In genomic region chr2:173966274-173967098, GRCh38 we compare ENCODE assay signal across 8 cellular contexts. TPM values are rescaled to one million over a fixed set of nuclear protein-coding genes. Genes with fewer than 3 reads are reported as not detected.
DNase-seq lines count a peak whose midpoint lies in the region; ATAC-seq and TF ChIP-seq lines count a peak whose summit lies in the region.

No MANE protein-coding gene starts in this region.

- H3K27ac ChIP-seq in Peyer's patch (peak overlapping the region; percentile 99 to 100 (median 100)), esophagus muscularis mucosa (replicated peaks in 1 of 4) (peak overlapping the region; percentile 100), psoas muscle (peak overlapping the region; percentile 100)

- H3K4me1 ChIP-seq in Peyer's patch = peaks cover 0 to 27% (median 0%) of the 10 kb centered on the region in 4 donors
- peaks cover 23 to 26% (median 25%) of the 10 kb centered on the region in 4 donors for H3K4me1 ChIP-seq in esophagus muscularis mucosa
- H3K4me1 ChIP-seq in psoas muscle = peaks cover 29% of the 10 kb centered on the region

- no peak for TF ChIP-seq EP300 in esophagus muscularis mucosa (IDR thresholded peaks at IDR 0.05)

- intact Hi-C loops in esophagus muscularis mucosa (cut with DNase I) = loop anchor here (5.0 to 10.0 kb wide), 2 partner anchors 48 to 76 kb away; no protein-coding TSS in a partner anchor
- intact Hi-C loops in psoas muscle (cut with DNase I) = loop anchor here (5.0 kb wide), 2 partner anchors 36 to 71 kb away; no protein-coding TSS in a partner anchor

- no peaks in the 10 kb centered on the region for H3K27me3 ChIP-seq in Peyer's patch
- no peaks in the 10 kb centered on the region for H3K27me3 ChIP-seq in esophagus muscularis mucosa
- no peaks in the 10 kb centered on the region for H3K27me3 ChIP-seq in psoas muscle (ENCODE audit: insufficient read depth in 3 of 3, low read length in 2 of 3)

- peak; percentile 19 for DNase-seq in G401 (ENCODE audit: low spot score)
- no peak for DNase-seq in Peyer's patch
- DNase-seq in esophagus muscularis mucosa (ENCODE audit: extremely low spot score) = no peak
- no peak for DNase-seq in psoas muscle
- no peak for DNase-seq in occipital lobe (lab: John Stamatoyannopoulos, UW)
- DNase-seq in NCI-H510A (lab: John Stamatoyannopoulos, UW) = no peak

- ATAC-seq in psoas muscle = no peak
- no peak for ATAC-seq in GM21367 (IDR thresholded peaks at IDR 0.05; ENCODE audit: unreplicated experiment)
- no peak for ATAC-seq in GM21528 (IDR thresholded peaks at IDR 0.05; ENCODE audit: low FRiP score, unreplicated experiment)

- 46% methylated on average over 8 of the region's 8 CpGs for WGBS in esophagus muscularis mucosa
- 43 to 47% (median 45%) methylated on average over 8 of the region's 8 CpGs for WGBS in psoas muscle, 3 donors

- TF ChIP-seq POLR2A in Peyer's patch (IDR thresholded peaks at IDR 0.05) = no peak
- TF ChIP-seq POLR2A in esophagus muscularis mucosa (IDR thresholded peaks at IDR 0.05; ENCODE audit: low read depth) = no peak

- no peaks in the 10 kb centered on the region for H3K9me3 ChIP-seq in Peyer's patch
- H3K9me3 ChIP-seq in esophagus muscularis mucosa = peaks cover 0 to under 1% (median 0%) of the 10 kb centered on the region in 4 donors
- no peaks in the 10 kb centered on the region for H3K9me3 ChIP-seq in psoas muscle

- in situ Hi-C loops in G401 (cut with HindIII; ENCODE audit: low sequenced_read_pairs) = no loop called here

- H3K4me3 ChIP-seq in Peyer's patch = peak overlapping the region; percentile 87 to 99 (median 93)
- peak overlapping the region; percentile 98 to 100 (median 99) for H3K4me3 ChIP-seq in esophagus muscularis mucosa
- H3K4me3 ChIP-seq in psoas muscle = peak overlapping the region; percentile 96

- no peaks in the 10 kb centered on the region for H3K36me3 ChIP-seq in Peyer's patch
- H3K36me3 ChIP-seq in esophagus muscularis mucosa = no peaks in the 10 kb centered on the region
- H3K36me3 ChIP-seq in psoas muscle (ENCODE audit: insufficient read depth in 1 of 2, low read depth in 1 of 2) = no peaks in the 10 kb centered on the region

- no peak for TF ChIP-seq CTCF in Peyer's patch (IDR thresholded peaks at IDR 0.05)
- no peak for TF ChIP-seq CTCF in esophagus muscularis mucosa (IDR thresholded peaks at IDR 0.05)
- no peak for TF ChIP-seq CTCF in psoas muscle (IDR thresholded peaks at IDR 0.05)

RNA-seq across cellular contexts. Expression of gene SP3, which starts 1.3 kb away (rescaled TPM):
- total RNA-seq in G401 (2014; rRNA removed; shearing (Covaris generic)) = 88.2 and 108 TPM in 2 replicates
- total RNA-seq in Peyer's patch (100 to 1,000 TPM in 1 of 4 donors, 10 to 100 TPM in 3; 57.1 to 106 (median 86.3) TPM), esophagus muscularis mucosa (100 to 1,000 TPM in 1 of 4 donors, 10 to 100 TPM in 3; 78.7 to 102 (median 92.2) TPM), psoas muscle (10 to 100 TPM; 38.2 to 52.0 (median 45.4) TPM), occipital lobe (215 TPM)
- polyA plus RNA-seq in psoas muscle = 10 to 100 TPM; 13.9 to 23.1 (median 14.3) TPM
